In genomic region chr2:135533545-135533944, GRCh38 we compare ENCODE assay signal across 7 cellular contexts. TPM values are rescaled to one million over a fixed set of nuclear protein-coding genes. Genes with fewer than 3 reads are reported as not detected.
DNase-seq lines count a peak whose midpoint lies in the region; ATAC-seq and TF ChIP-seq lines count a peak whose summit lies in the region.
"Not testable (repeated sequence)": the region's sequence is repeated elsewhere in the genome, so short reads cannot be mapped to it uniquely, and the experiment has no call there.

No MANE protein-coding gene starts in this region.

- H3K36me3 ChIP-seq in DND-41 (ENCODE audit: insufficient read depth, low read length), result peaks cover 14% of the 10 kb centered on the region; the same call in 1 of the 2 replicates
- not testable (repeated sequence) for H3K36me3 ChIP-seq in MM.1S (replicated peaks; ENCODE audit: insufficient read depth, low read length); PC-9 (ENCODE audit: low read depth)

- TF ChIP-seq CTCF in DND-41 (IDR thresholded peaks at IDR 0.05; ENCODE audit: borderline replicate concordance, extremely low read depth, low read length, poor library complexity, severe bottlenecking); MM.1S (IDR thresholded peaks at IDR 0.05; ENCODE audit: low read length); PC-9 (conservative IDR thresholded peaks at IDR 0.05); chondrocyte (IDR thresholded peaks at IDR 0.05): not testable (repeated sequence)

- intact Hi-C loops in PC-9 (cut with micrococcal nuclease; ENCODE audit: unreplicated experiment), result loop anchor here (5.0 to 10.0 kb wide), 3 partner anchors 211 to 616 kb away; partner anchors contain the start of genes CCNT2, RAB3GAP1 and UBXN4

- peaks cover 20% of the 10 kb centered on the region; the same call in 1 of the 2 replicates for H4K20me1 ChIP-seq in DND-41 (ENCODE audit: insufficient read depth, low read length)
- H4K20me1 ChIP-seq in MM.1S (ENCODE audit: insufficient read depth, low read length); PC-9 (ENCODE audit: insufficient read depth): not testable (repeated sequence)

- not testable (repeated sequence) for DNase-seq in DND-41; MM.1S; PC-9; chondrocyte (ENCODE audit: low spot score); naive thymus-derived CD8-positive, alpha-beta T cell; stimulated activated naive CD8-positive, alpha-beta T cell treated with anti-CD3 and anti-CD28 coated beads, Interleukin-15, amount 100 ng/mL, for 72 hours

- H3K4me2 ChIP-seq in DND-41 (ENCODE audit: insufficient read depth, low read length), result peak overlapping the region; percentile 69
- H3K4me2 ChIP-seq in MM.1S (ENCODE audit: low read depth, low read length), result peak overlapping the region; percentile 97; the same call in 1 of the 2 replicates
- H3K4me2 ChIP-seq in PC-9, result peak overlapping the region; percentile 96

- peaks cover 35% of the 10 kb centered on the region for H3K4me1 Mint-ChIP-seq in activated naive CD8-positive, alpha-beta T cell (ENCODE audit: low read depth)
- peaks cover 19% of the 10 kb centered on the region for H3K4me1 Mint-ChIP-seq in chondrocyte (ENCODE audit: low read depth)
- H3K4me1 Mint-ChIP-seq in naive thymus-derived CD8-positive, alpha-beta T cell, result peaks cover 3 to 43% (median 29%) of the 10 kb centered on the region in 4 donors
- peaks cover 47% of the 10 kb centered on the region for H3K4me1 Mint-ChIP-seq in stimulated activated naive CD8-positive, alpha-beta T cell treated with anti-CD3 and anti-CD28 coated beads, Interleukin-15, amount 100 ng/mL, for 72 hours

- ATAC-seq in DND-41 (ENCODE audit: insufficient read depth, low read depth); naive thymus-derived CD8-positive, alpha-beta T cell; stimulated activated naive CD8-positive, alpha-beta T cell treated with anti-CD3 and anti-CD28 coated beads, Interleukin-15, amount 100 ng/mL, for 72 hours: not testable (repeated sequence)

- not testable (repeated sequence) for H3F3A ChIP-seq in MM.1S (ENCODE audit: insufficient read depth, low read length); PC-9 (ENCODE audit: insufficient read depth, low read depth)

- not testable (repeated sequence) for H3K9me3 ChIP-seq in DND-41 (ENCODE audit: insufficient read depth, low read length, severe bottlenecking); MM.1S (replicated peaks; ENCODE audit: insufficient read depth, low read length); PC-9 (ENCODE audit: insufficient read depth, low read depth)

- H3K9me2 ChIP-seq in MM.1S (replicated peaks; ENCODE audit: insufficient read depth, low read length); PC-9 (ENCODE audit: insufficient read depth): not testable (repeated sequence)

- H3K9me3 Mint-ChIP-seq in activated naive CD8-positive, alpha-beta T cell (ENCODE audit: low read depth); chondrocyte (ENCODE audit: low read depth); naive thymus-derived CD8-positive, alpha-beta T cell; stimulated activated naive CD8-positive, alpha-beta T cell treated with anti-CD3 and anti-CD28 coated beads, Interleukin-15, amount 100 ng/mL, for 72 hours: not testable (repeated sequence)

- H2AFZ ChIP-seq in DND-41 (ENCODE audit: low read depth, low read length); MM.1S (ENCODE audit: low read length); PC-9: not testable (repeated sequence)

- POLR2A ChIA-PET in PC-9 (lab: Charles Lee; ENCODE audit: unreplicated experiment); naive thymus-derived CD8-positive, alpha-beta T cell (lab: Charles Lee): not testable (repeated sequence)

- BruUV-seq in PC-9 (replicated peaks; lab: Mats Ljungman, UMichigan), result not testable (repeated sequence)

- H3K27me3 ChIP-seq in DND-41 (ENCODE audit: insufficient read depth, low read length, poor library complexity); MM.1S (replicated peaks; ENCODE audit: insufficient read depth, low read length); PC-9 (ENCODE audit: insufficient read depth, low read depth): not testable (repeated sequence)

- peak overlapping the region; percentile 30 for H3K4me3 Mint-ChIP-seq in activated naive CD8-positive, alpha-beta T cell
- H3K4me3 Mint-ChIP-seq in chondrocyte (ENCODE audit: unreplicated experiment), result not testable (repeated sequence)
- H3K4me3 Mint-ChIP-seq in naive thymus-derived CD8-positive, alpha-beta T cell, result peak overlapping the region in 6 of 10 donors; percentile 7 to 63 (median 16)
- peak overlapping the region; percentile 12 to 41 for H3K4me3 Mint-ChIP-seq in stimulated activated naive CD8-positive, alpha-beta T cell treated with anti-CD3 and anti-CD28 coated beads, Interleukin-15, amount 100 ng/mL, for 72 hours

- CTCF ChIA-PET in PC-9 (lab: Charles Lee), result not testable (repeated sequence)

- not testable (repeated sequence) for H3K27ac Mint-ChIP-seq in activated naive CD8-positive, alpha-beta T cell; naive thymus-derived CD8-positive, alpha-beta T cell; stimulated activated naive CD8-positive, alpha-beta T cell treated with anti-CD3 and anti-CD28 coated beads, Interleukin-15, amount 100 ng/mL, for 72 hours
- peak overlapping the region; percentile 1 for H3K27ac Mint-ChIP-seq in chondrocyte (ENCODE audit: unreplicated experiment)

- peaks cover 86% of the 10 kb centered on the region for H3K79me2 ChIP-seq in DND-41 (ENCODE audit: insufficient read depth, low read length)
- peaks cover 64% of the 10 kb centered on the region for H3K79me2 ChIP-seq in MM.1S (ENCODE audit: low read length)
- peaks cover 67% of the 10 kb centered on the region for H3K79me2 ChIP-seq in PC-9 (ENCODE audit: low read depth)

- H3K4me1 ChIP-seq in DND-41 (ENCODE audit: insufficient read depth, low read length), result peaks cover 38% of the 10 kb centered on the region
- not testable (repeated sequence) for H3K4me1 ChIP-seq in MM.1S (ENCODE audit: low read length)
- peaks cover 14% of the 10 kb centered on the region for H3K4me1 ChIP-seq in PC-9 (replicated peaks; ENCODE audit: insufficient read depth)

- H3K27me3 Mint-ChIP-seq in activated naive CD8-positive, alpha-beta T cell; chondrocyte (ENCODE audit: low read depth); naive thymus-derived CD8-positive, alpha-beta T cell; stimulated activated naive CD8-positive, alpha-beta T cell treated with anti-CD3 and anti-CD28 coated beads, Interleukin-15, amount 100 ng/mL, for 72 hours: not testable (repeated sequence)

- H3K27ac ChIP-seq in DND-41 (ENCODE audit: low read length); MM.1S (ENCODE audit: low read length); PC-9: not testable (repeated sequence)

- H3K4me3 ChIP-seq in DND-41 (ENCODE audit: low read depth in 1 of 2, low read length in 2 of 2), result peak overlapping the region in 1 of 2 experiments; percentile 65; a peak in 1 of 4 replicates
- H3K4me3 ChIP-seq in MM.1S (ENCODE audit: low read length), result not testable (repeated sequence)
- H3K4me3 ChIP-seq in PC-9, result 0 out of 2 replicates have a peak overlapping the region, but pooled peaks have one; percentile 60

- peak overlapping the region; percentile 76; the same call in 1 of the 2 replicates for H3K9ac ChIP-seq in DND-41 (ENCODE audit: low read depth, low read length)
- H3K9ac ChIP-seq in MM.1S (ENCODE audit: low read length), result not testable (repeated sequence)

- H3K36me3 Mint-ChIP-seq in activated naive CD8-positive, alpha-beta T cell; chondrocyte (ENCODE audit: low read depth); naive thymus-derived CD8-positive, alpha-beta T cell: not testable (repeated sequence)

RNA-seq across cellular contexts. Expression of gene R3HDM1, which starts 2.3 kb away (rescaled TPM):
- total RNA-seq in PC-9 (2021), result 24.1 and 36.7 TPM in 2 replicates
- 28.2 to 33.2 TPM (median 31.3 TPM) in 3 replicates for total RNA-seq in chondrocyte
- 10 to 100 TPM; 49.3 to 50.7 TPM for total RNA-seq in naive thymus-derived CD8-positive, alpha-beta T cell
- 10 to 100 TPM; 12.5 to 26.2 (median 23.7) TPM for polyA plus RNA-seq in naive thymus-derived CD8-positive, alpha-beta T cell

RNA-seq across cellular contexts. Expression of gene ZRANB3, which starts 2.5 kb away (rescaled TPM):
- total RNA-seq in PC-9 (2021) (10.4 and 11.3 TPM in 2 replicates), chondrocyte (5.9 to 10.1 TPM (median 7.0 TPM) in 3 replicates)
- 1 to 10 TPM; 6.8 to 9.1 TPM for total RNA-seq in naive thymus-derived CD8-positive, alpha-beta T cell
- 1 to 10 TPM; 3.7 to 6.7 (median 5.9) TPM for polyA plus RNA-seq in naive thymus-derived CD8-positive, alpha-beta T cell
